Comparison of ENCODE assay signal across 2 cellular contexts in the genomic region with DNA sequence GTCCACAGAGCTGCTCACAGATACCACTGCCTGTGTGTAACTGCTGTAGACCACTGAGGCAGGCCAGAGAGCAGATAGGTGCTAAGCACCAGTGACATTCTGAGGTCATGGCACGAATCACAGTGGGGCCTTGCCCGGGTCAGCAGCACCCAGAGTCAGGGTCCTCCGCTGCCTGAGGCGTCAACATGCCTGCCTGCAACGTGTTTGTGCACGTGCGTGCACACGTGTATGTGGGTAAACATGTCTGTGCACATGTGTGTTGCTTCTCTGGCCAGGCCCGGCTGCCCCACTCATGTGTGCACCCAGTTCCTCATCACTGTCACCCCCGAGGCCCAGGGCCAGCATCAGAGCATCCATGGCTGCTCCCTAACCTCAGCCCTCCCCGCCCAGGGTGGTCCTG. TPM values are rescaled to one million over a fixed set of nuclear protein-coding genes. Genes with fewer than 3 reads are reported as not detected.
"Had no signal": no experiment of that assay in that cellular context is flagged by ENCODE, and none has a peak within 500 bp of the region (broad histone marks: within the 10 kb centered on the region; RNA-seq: fewer than 3 reads in every experiment).

Gene TBC1D3B, minus strand, starts transcription at position 101 of the 400 bp plus-strand sequence. CDS start 1,586 bp downstream, outside the sequence.

RNA-seq across cellular contexts. Expression of gene TBC1D3B, which starts in this region (rescaled TPM):
- total RNA-seq: body of pancreas, epithelial cell of proximal tubule had no signal
